In genomic region chr4:11529625-11530201, GRCh38 we compare ENCODE assay signal across 22 cellular contexts.
DNase-seq lines count a peak whose midpoint lies in the region; ATAC-seq and TF ChIP-seq lines count a peak whose summit lies in the region.
"Had no signal": no experiment of that assay in that cellular context is flagged by ENCODE, and none has a peak within 500 bp of the region (broad histone marks: within the 10 kb centered on the region; RNA-seq: fewer than 3 reads in every experiment).

No MANE protein-coding gene starts in this region.

- H3K4me2 ChIP-seq in trophoblast cell (ENCODE audit: low read length) = no peak overlapping the region

- POLR2A ChIA-PET in AG04450 (lab: Yijun Ruan, JAX) (interaction anchor here (0.7 kb wide), 1 partner anchor 73 kb away, joined by 5 read pairs; no protein-coding TSS in a partner anchor), GM10248 (lab: Yijun Ruan, JAX) (no interaction called here)

- no peak overlapping the region for H2AK5ac ChIP-seq in trophoblast cell (ENCODE audit: low read length)

- no peak overlapping the region for H4K12ac ChIP-seq in trophoblast cell (ENCODE audit: low read depth, low read length)

- H2BK5ac ChIP-seq in trophoblast cell (ENCODE audit: low read depth, low read length, poor library complexity) = no peak overlapping the region

- H3K36me3 Mint-ChIP-seq in stimulated activated effector memory CD8-positive, alpha-beta T cell treated with anti-CD3 and anti-CD28 coated beads, Interleukin-12 subunit alpha, Interleukin-12 subunit beta, amount 100 ng/mL, for 72 hours = no peaks in the 10 kb centered on the region

- no peak overlapping the region for H3K18ac ChIP-seq in trophoblast cell (ENCODE audit: low read length)

- no peaks in the 10 kb centered on the region for H3K4me1 ChIP-seq in effector memory CD4-positive, alpha-beta T cell (ENCODE audit: control insufficient read depth, insufficient read depth, low read length, poor library complexity, severe bottlenecking)
- H3K4me1 ChIP-seq in trophoblast cell (ENCODE audit: control insufficient read depth in 1 of 2, insufficient read depth in 2 of 2, low read length in 2 of 2) = no peaks in the 10 kb centered on the region
- H3K4me1 ChIP-seq: lower lobe of right lung, vagina had no signal

- H3K27ac Mint-ChIP-seq in stimulated activated effector memory CD8-positive, alpha-beta T cell treated with anti-CD3 and anti-CD28 coated beads, Interleukin-12 subunit alpha, Interleukin-12 subunit beta, amount 100 ng/mL, for 72 hours = no peak overlapping the region
- H3K27ac Mint-ChIP-seq: nephron progenitor cell; stimulated activated naive B cell treated with anti-CD40 and anti-IgM and Interleukin-4, amounts not matched to agents 10 μg/mL and 1 μg/mL and 100 μg/mL, for 72 hours; T-helper 2 cell treated with Interferon-gamma antibody and Interleukin-4, amounts not matched to agents 5 μg/mL and 100 μg/mL, for 36 hours had no signal

- H3K79me1 ChIP-seq in trophoblast cell (ENCODE audit: low read length) = no peaks in the 10 kb centered on the region

- no peaks in the 10 kb centered on the region for H3K4me1 Mint-ChIP-seq in stimulated activated effector memory CD8-positive, alpha-beta T cell treated with anti-CD3 and anti-CD28 coated beads, Interleukin-12 subunit alpha, Interleukin-12 subunit beta, amount 100 ng/mL, for 72 hours
- H3K4me1 Mint-ChIP-seq: stimulated activated naive B cell treated with anti-CD40 and anti-IgM and Interleukin-4, amounts not matched to agents 10 μg/mL and 1 μg/mL and 100 μg/mL, for 72 hours had no signal

- no peaks in the 10 kb centered on the region for H3K36me3 ChIP-seq in effector memory CD4-positive, alpha-beta T cell (ENCODE audit: control insufficient read depth, insufficient read depth, low read length)
- H3K36me3 ChIP-seq in trophoblast cell (ENCODE audit: control insufficient read depth in 1 of 2, insufficient read depth in 2 of 2, low read length in 2 of 2) = no peaks in the 10 kb centered on the region
- H3K36me3 ChIP-seq: lower lobe of right lung, vagina had no signal

- H3K14ac ChIP-seq in trophoblast cell (ENCODE audit: low read length) = no peak overlapping the region

- no peak overlapping the region for H3K4ac ChIP-seq in trophoblast cell (ENCODE audit: low read depth, low read length)

- no peak overlapping the region for H2AFZ ChIP-seq in trophoblast cell (ENCODE audit: insufficient read depth, low read length, poor library complexity)

- no peak for ATAC-seq in stimulated activated effector memory CD8-positive, alpha-beta T cell treated with anti-CD3 and anti-CD28 coated beads, Interleukin-12 subunit alpha, Interleukin-12 subunit beta, amount 100 ng/mL, for 72 hours
- ATAC-seq: activated naive CD4-positive, alpha-beta T cell treated with anti-CD3 and anti-CD28 coated beads, Interleukin-2, amount 50 U/mL, for 72 hours; lower lobe of right lung; sciatic nerve; stimulated activated naive B cell treated with anti-CD40 and anti-IgM and Interleukin-4, amounts not matched to agents 10 μg/mL and 1 μg/mL and 100 μg/mL, for 72 hours had no signal

- H2BK12ac ChIP-seq in trophoblast cell (ENCODE audit: low read length) = no peak overlapping the region

- CTCF ChIA-PET in AG04450 (lab: Charles Lee) (interaction anchor here (0.6 to 0.7 kb wide), 2 partner anchors 10 to 190 kb away, joined by 4 to 9 read pairs; no protein-coding TSS in a partner anchor), GM10248 (lab: Yijun Ruan, JAX) (no interaction called here)

- H3K27me3 ChIP-seq in AG04450 (ENCODE audit: control insufficient read depth, insufficient read depth, low read length) (no peaks in the 10 kb centered on the region), trophoblast cell (ENCODE audit: insufficient read depth, low read length) (no peaks in the 10 kb centered on the region)
- no peaks in the 10 kb centered on the region for H3K27me3 ChIP-seq in effector memory CD4-positive, alpha-beta T cell (replicated peaks; ENCODE audit: control insufficient read depth, insufficient read depth, low read length, poor library complexity, severe bottlenecking)
- H3K27me3 ChIP-seq: vagina had no signal

- WGBS in trophoblast cell (ENCODE audit: extremely low coverage, insufficient coverage, insufficient read length) = no CpG with 5 or more reads among the region's 9 CpGs

- H3K79me2 ChIP-seq in trophoblast cell (ENCODE audit: control insufficient read depth, insufficient read depth, low read length, poor library complexity) = no peaks in the 10 kb centered on the region

- DNase-seq in AG04450 (ENCODE audit: low read depth, low spot score) = peak; percentile 41
- peak; percentile 36 for DNase-seq in LHCN-M2 (ENCODE audit: low read depth)
- DNase-seq in cardiac fibroblast (ENCODE audit: low read depth in 2 of 2) = peak; percentile 48 to 75
- peak; percentile 2 for DNase-seq in kidney glomerular epithelial cell (lab: John Stamatoyannopoulos, UW)
- DNase-seq in effector memory CD4-positive, alpha-beta T cell = no peak
- no peak for DNase-seq in stimulated activated effector memory CD8-positive, alpha-beta T cell treated with anti-CD3 and anti-CD28 coated beads, Interleukin-12 subunit alpha, Interleukin-12 subunit beta, amount 100 ng/mL, for 72 hours (ENCODE audit: low spot score in 2 of 2)
- DNase-seq in trophoblast cell = no peak
- DNase-seq in GM10248 (ENCODE audit: extremely low spot score) = no peak
- DNase-seq: activated CD4-positive, alpha-beta T cell treated with anti-CD3 and anti-CD28 coated beads for 4 hours; activated T-cell treated with anti-CD3 and anti-CD28 coated beads for 4 hours; DMS79; H7; lower lobe of right lung; NCI-H1436 treated with DMSO at 0.1 percent for 48 hours; NCI-H524; nephron progenitor cell; RPMI8226; stimulated activated naive B cell treated with anti-CD40 and anti-IgM and Interleukin-4, amounts not matched to agents 10 μg/mL and 1 μg/mL and 100 μg/mL, for 72 hours had no signal

- H3K9me3 ChIP-seq in AG04450 (ENCODE audit: control insufficient read depth, insufficient read depth, low read length) (peaks cover 3% of the 10 kb centered on the region; the same call in 1 of the 2 replicates), trophoblast cell (ENCODE audit: insufficient read depth, low read depth, low read length) (no peaks in the 10 kb centered on the region)
- no peaks in the 10 kb centered on the region for H3K9me3 ChIP-seq in effector memory CD4-positive, alpha-beta T cell (ENCODE audit: control insufficient read depth, low read length)
- H3K9me3 ChIP-seq: lower lobe of right lung, vagina had no signal

- H3K9ac ChIP-seq in trophoblast cell (ENCODE audit: low read length) = no peak overlapping the region

- H3K9me3 Mint-ChIP-seq in stimulated activated effector memory CD8-positive, alpha-beta T cell treated with anti-CD3 and anti-CD28 coated beads, Interleukin-12 subunit alpha, Interleukin-12 subunit beta, amount 100 ng/mL, for 72 hours = peaks cover 7% of the 10 kb centered on the region

- no peak overlapping the region for H3K23ac ChIP-seq in trophoblast cell (ENCODE audit: low read length)

- no peak overlapping the region for H4K91ac ChIP-seq in trophoblast cell (ENCODE audit: low read depth, low read length)

- no peak overlapping the region for H3K4me3 Mint-ChIP-seq in stimulated activated effector memory CD8-positive, alpha-beta T cell treated with anti-CD3 and anti-CD28 coated beads, Interleukin-12 subunit alpha, Interleukin-12 subunit beta, amount 100 ng/mL, for 72 hours
- H3K4me3 Mint-ChIP-seq: nephron progenitor cell; stimulated activated naive B cell treated with anti-CD40 and anti-IgM and Interleukin-4, amounts not matched to agents 10 μg/mL and 1 μg/mL and 100 μg/mL, for 72 hours; T-helper 2 cell treated with Interferon-gamma antibody and Interleukin-4, amounts not matched to agents 5 μg/mL and 100 μg/mL, for 36 hours had no signal

- no peak overlapping the region for H4K8ac ChIP-seq in trophoblast cell (ENCODE audit: low read depth, low read length)

- H3K4me3 ChIP-seq in AG04450 (ENCODE audit: low read depth, low read length) = no peak overlapping the region
- H3K4me3 ChIP-seq in cardiac fibroblast (replicated peaks in 1 of 2; ENCODE audit: low read depth in 2 of 2, low read length in 2 of 2) = no peak overlapping the region
- H3K4me3 ChIP-seq in effector memory CD4-positive, alpha-beta T cell (ENCODE audit: insufficient read depth, low read depth, low read length, poor library complexity, severe bottlenecking) = no peak overlapping the region
- H3K4me3 ChIP-seq in trophoblast cell (ENCODE audit: low read depth, low read length) = no peak overlapping the region
- H3K4me3 ChIP-seq: lower lobe of right lung, vagina had no signal

- H3K27ac ChIP-seq in AG04450 (ENCODE audit: low read depth, low read length) = peak overlapping the region; percentile 72
- no peak overlapping the region for H3K27ac ChIP-seq in effector memory CD4-positive, alpha-beta T cell (ENCODE audit: insufficient read depth, low read length, poor library complexity, severe bottlenecking)
- no peak overlapping the region for H3K27ac ChIP-seq in trophoblast cell (ENCODE audit: low read depth, low read length)
- H3K27ac ChIP-seq: lower lobe of right lung, vagina had no signal

- no peak overlapping the region for H2BK120ac ChIP-seq in trophoblast cell (ENCODE audit: insufficient read depth, low read length, poor library complexity)

- TF ChIP-seq CTCF in AG04450 (IDR thresholded peaks at IDR 0.05; ENCODE audit: low read depth, low read length) = no peak
- TF ChIP-seq CTCF in cardiac fibroblast (IDR thresholded peaks at IDR 0.05; ENCODE audit: low read depth, low read length) = no peak
- no peak for TF ChIP-seq CTCF in GM10248 (IDR thresholded peaks at IDR 0.05; ENCODE audit: control extremely low read depth, extremely low read depth, low read depth, missing control alignments)

Comparison
In these comparisons a context has a peak if more than half of its experiments do, and no peak if none do; other contexts are left out.
1. DNase-seq: peak in AG04450 (single experiment), LHCN-M2 (single experiment), cardiac fibroblast (2 of 2) and kidney glomerular epithelial cell (single experiment); none in effector memory CD4-positive, alpha-beta T cell (0 of 3), stimulated activated effector memory CD8-positive, alpha-beta T cell treated with anti-CD3 and anti-CD28 coated beads, Interleukin-12 subunit alpha, Interleukin-12 subunit beta, amount 100 ng/mL, for 72 hours (0 of 2), trophoblast cell (0 of 2) and GM10248 (single experiment).